In the genomic region with DNA sequence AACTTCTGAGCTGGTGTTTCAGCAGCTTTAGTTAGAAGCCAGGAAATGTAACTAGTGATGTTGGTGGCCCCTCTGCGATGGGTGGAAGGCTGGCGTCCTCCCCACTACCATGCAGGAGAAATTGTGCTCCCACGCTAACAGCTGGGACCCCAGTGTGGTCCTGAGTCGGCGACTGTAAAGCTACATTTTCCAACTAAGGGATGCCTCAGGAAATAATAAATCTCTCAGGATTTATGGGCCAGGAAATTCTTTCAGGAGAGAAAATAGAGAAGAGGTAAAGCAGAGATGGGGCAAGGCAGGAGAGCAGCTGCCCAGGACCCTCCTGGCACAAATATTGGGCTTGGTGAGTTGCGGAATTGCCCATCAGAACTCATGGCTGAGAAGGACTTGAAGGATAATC, we compare ENCODE assay signal across 21 cellular contexts.
"Had no signal": no experiment of that assay in that cellular context is flagged by ENCODE, and none has a peak within 500 bp of the region (broad histone marks: within the 10 kb centered on the region; RNA-seq: fewer than 3 reads in every experiment).

No MANE protein-coding gene starts in this region.

- H3K9me3 Mint-ChIP-seq: activated naive CD4-positive, alpha-beta T cell treated with anti-CD3 and anti-CD28 coated beads, Interleukin-2, amount 50 U/mL, for 24 hours; activated naive CD8-positive, alpha-beta T cell treated with anti-CD3 and anti-CD28 coated beads, Interleukin-2, amount 50 U/mL, for 24 hours; activated T-cell treated with anti-CD3 and anti-CD28 coated beads, Interleukin-2, amount 50 U/mL, for 4 hours; activated T-helper 2 cell treated with anti-CD3 and anti-CD28 coated beads, Interferon-gamma antibody, Interleukin-2, Interleukin-4, amounts not matched to agents 10 μg/mL and 5 μg/mL and 100 μg/mL, durations not matched to agents 14 hours and 24 hours and 36 hours; effector memory CD8-positive, alpha-beta T cell; naive thymus-derived CD4-positive, alpha-beta T cell had no signal

- H3K36me3 Mint-ChIP-seq: activated naive CD4-positive, alpha-beta T cell treated with anti-CD3 and anti-CD28 coated beads, Interleukin-2, amount 50 U/mL, for 24 hours; naive thymus-derived CD4-positive, alpha-beta T cell had no signal

- FAIRE-seq: TTC549 had no signal

- DNase-seq: activated CD4-positive, alpha-beta T cell treated with anti-CD3 and anti-CD28 coated beads for 48 hours; activated CD4-positive, alpha-beta T cell treated with anti-CD3 and anti-CD28 coated beads, Interleukin-2, amount 50 U/mL, for 48 hours; activated naive CD8-positive, alpha-beta T cell treated with anti-CD3 and anti-CD28 coated beads, Interleukin-2, amount 50 U/mL, for 24 hours; activated T-cell treated with anti-CD3 and anti-CD28 coated beads, Interleukin-2, amount 50 U/mL, for 4 hours; cortex of kidney; effector memory CD8-positive, alpha-beta T cell; heart left ventricle; left ventricle myocardium inferior; naive thymus-derived CD4-positive, alpha-beta T cell; right lobe of liver; stimulated activated CD4-positive, alpha-beta T cell treated with anti-CD3 and anti-CD28 coated beads, Interleukin-2, amount 100 ng/mL, for 48 hours; stimulated activated naive CD4-positive, alpha-beta T cell treated with Interleukin-2 at 50 U/mL for 16 hours; T-helper 9 cell; testis; transverse colon; uterus; WERI-Rb-1 had no signal

- H3K27me3 ChIP-seq: right lobe of liver, testis, transverse colon, uterus had no signal

- H3K27ac ChIP-seq: heart left ventricle, left ventricle myocardium inferior, right lobe of liver, testis, WERI-Rb-1 had no signal

- ATAC-seq: activated CD4-positive, CD25-positive, alpha-beta regulatory T cell treated with anti-CD3 and anti-CD28 coated beads, Interleukin-2, amount 50 U/mL, for 24 hours; activated naive CD8-positive, alpha-beta T cell treated with anti-CD3 and anti-CD28 coated beads, Interleukin-2, amount 50 U/mL, for 24 hours; activated T-cell treated with anti-CD3 and anti-CD28 coated beads, Interleukin-2, amount 50 U/mL, for 4 hours; effector memory CD8-positive, alpha-beta T cell; naive thymus-derived CD4-positive, alpha-beta T cell had no signal

- H3K4me1 ChIP-seq: right lobe of liver, testis had no signal

- H3K4me3 ChIP-seq: heart left ventricle, left ventricle myocardium inferior, right lobe of liver, testis, transverse colon, uterus had no signal

- H3K36me3 ChIP-seq: heart left ventricle, left ventricle myocardium inferior, right lobe of liver, transverse colon, uterus, WERI-Rb-1 had no signal

- H3K9me3 ChIP-seq: heart left ventricle, left ventricle myocardium inferior, right lobe of liver, testis, transverse colon, uterus had no signal

- H3K27ac Mint-ChIP-seq: activated naive CD4-positive, alpha-beta T cell treated with anti-CD3 and anti-CD28 coated beads, Interleukin-2, amount 50 U/mL, for 24 hours; activated naive CD8-positive, alpha-beta T cell treated with anti-CD3 and anti-CD28 coated beads, Interleukin-2, amount 50 U/mL, for 24 hours; activated T-helper 2 cell treated with anti-CD3 and anti-CD28 coated beads, Interferon-gamma antibody, Interleukin-2, Interleukin-4, amounts not matched to agents 10 μg/mL and 5 μg/mL and 100 μg/mL, durations not matched to agents 14 hours and 24 hours and 36 hours; effector memory CD8-positive, alpha-beta T cell had no signal

- H3K4me3 Mint-ChIP-seq: activated naive CD4-positive, alpha-beta T cell treated with anti-CD3 and anti-CD28 coated beads, Interleukin-2, amount 50 U/mL, for 24 hours; activated naive CD8-positive, alpha-beta T cell treated with anti-CD3 and anti-CD28 coated beads, Interleukin-2, amount 50 U/mL, for 24 hours; activated T-cell treated with anti-CD3 and anti-CD28 coated beads, Interleukin-2, amount 50 U/mL, for 4 hours; effector memory CD8-positive, alpha-beta T cell; naive thymus-derived CD4-positive, alpha-beta T cell had no signal
